Comparison of ENCODE assay signal across 1 cellular context in the genomic region with DNA sequence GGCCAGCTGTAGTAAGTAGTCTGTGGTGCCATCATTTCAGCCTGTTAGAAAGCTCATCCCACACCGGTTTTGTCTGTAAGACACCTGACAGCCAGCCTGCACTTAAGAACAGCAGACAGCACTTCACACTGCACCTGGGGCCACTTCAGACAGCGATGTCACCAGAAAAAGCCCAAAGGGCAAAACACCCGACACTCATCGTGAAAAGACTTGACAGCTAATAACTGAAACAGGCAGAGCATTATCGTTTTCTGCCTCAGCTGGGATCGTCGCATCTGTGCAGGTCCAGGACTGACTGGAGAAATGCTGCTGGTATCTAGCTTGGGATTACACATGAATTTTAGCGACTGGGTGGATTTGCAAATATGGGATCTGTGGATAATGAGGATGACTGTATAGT.
TF ChIP-seq lines count a peak whose summit lies in the region.

No MANE protein-coding gene starts in this region.

TF ChIP-seq in K562, 482 proteins besides CTCF, POLR2A, EP300 and RAD21:
- no peak for TF ChIP-seq MITF (IDR thresholded peaks at IDR 0.05)
- no peak for TF ChIP-seq E4F1 (CRISPR knock-in tag; IDR thresholded peaks at IDR 0.05; ENCODE audit: borderline replicate concordance)
- peak; percentile 26; the same call in 1 of the 2 replicates for TF ChIP-seq POLR2AphosphoS5 (IDR thresholded peaks at IDR 0.05; ENCODE audit: control insufficient read depth, insufficient read depth, low read depth, low read length)
- no peak for TF ChIP-seq GATAD2A (IDR thresholded peaks at IDR 0.05)
